ENCODE assay signal across 25 cellular contexts in genomic region chr7:30941582-30942310, GRCh38. TPM values are rescaled to one million over a fixed set of nuclear protein-coding genes. Genes with fewer than 3 reads are reported as not detected.
"Had no signal": no experiment of that assay in that cellular context is flagged by ENCODE, and none has a peak within 500 bp of the region (broad histone marks: within the 10 kb centered on the region; RNA-seq: fewer than 3 reads in every experiment).

No MANE protein-coding gene starts in this region.

- H3K27ac ChIP-seq: ascending aorta, breast epithelium, left ventricle myocardium inferior, psoas muscle, spleen, testis had no signal

- FAIRE-seq: endometrium, frontal cortex, kidney had no signal

- H3K36me3 ChIP-seq: ascending aorta, breast epithelium, left ventricle myocardium inferior, spleen had no signal

- ATAC-seq: activated T-cell treated with anti-CD3 and anti-CD28 coated beads, Interleukin-2, amount 50 U/mL, for 72 hours; psoas muscle; sciatic nerve; stimulated activated memory B cell treated with anti-CD40 and anti-IgM and Interleukin-4, amounts not matched to agents 10 μg/mL and 1 μg/mL and 100 μg/mL, for 72 hours; T-helper 17 cell had no signal

- H3K27me3 ChIP-seq: ascending aorta, breast epithelium, testis had no signal

- H3K4me1 ChIP-seq: breast epithelium, psoas muscle, testis had no signal

- DNase-seq: activated CD4-positive, alpha-beta T cell treated with anti-CD3 and anti-CD28 coated beads, Interleukin-2, amount 50 U/mL, for 4 hours; activated effector memory CD4-positive, alpha-beta T cell treated with anti-CD3 and anti-CD28 coated beads, Interleukin-2, amount 50 U/mL, for 16 hours; activated T-cell treated with anti-CD3 and anti-CD28 coated beads, Interleukin-2, amount 50 U/mL, for 72 hours; cortex of kidney; head of caudate nucleus; kidney; left ventricle myocardium inferior; mammary epithelial cell; midbrain; nephron progenitor cell; occipital lobe; psoas muscle; spleen; stimulated activated CD4-positive, alpha-beta T cell treated with anti-CD3 and anti-CD28 coated beads, Interleukin-4, amount 100 ng/mL, for 4 hours; T-helper 17 cell; testis had no signal

- H3K4me3 ChIP-seq: ascending aorta, breast epithelium, left ventricle myocardium inferior, psoas muscle, spleen, testis had no signal

- H3K9me3 ChIP-seq: testis had no signal

RNA-seq across cellular contexts. Expression of gene GHRHR, which starts 22.0 kb away (rescaled TPM):
- total RNA-seq: activated CD8-positive, alpha-beta memory T cell treated with anti-CD3 and anti-CD28 coated beads for 36 hours; activated T-cell treated with anti-CD3 and anti-CD28 coated beads, Interleukin-2, amount 50 U/mL, for 72 hours; ascending aorta; breast epithelium; frontal cortex; kidney; left ventricle myocardium inferior; mammary epithelial cell; myocyte; occipital lobe; psoas muscle; spleen; T-helper 17 cell had no signal
- polyA plus RNA-seq: esophagus, mammary epithelial cell, spleen had no signal
